In genomic region chr9:89319015-89319905, GRCh38 we compare ENCODE assay signal across 8 cellular contexts. TPM values are rescaled to one million over a fixed set of nuclear protein-coding genes. Genes with fewer than 3 reads are reported as not detected.
DNase-seq lines count a peak whose midpoint lies in the region; ATAC-seq and TF ChIP-seq lines count a peak whose summit lies in the region.

No MANE protein-coding gene starts in this region.

- H2BK15ac ChIP-seq in IMR-90 (ENCODE audit: low read depth, low read length) = no peak overlapping the region

- H2AK5ac ChIP-seq in IMR-90 (ENCODE audit: low read depth, low read length) = no peak overlapping the region

- H3K9me1 ChIP-seq in IMR-90 (ENCODE audit: insufficient read depth, low read length) = peaks cover 8% of the 10 kb centered on the region

- TSS peak; percentile 1 for BruUV-seq in IMR-90 (replicated peaks; lab: Mats Ljungman, UMichigan)

- peaks cover 5% of the 10 kb centered on the region; the same call in 1 of the 2 replicates for H4K20me1 ChIP-seq in IMR-90 (ENCODE audit: insufficient read depth, low read length)

- intact Hi-C loops in IMR-90 (cut with micrococcal nuclease) (loop anchor here (1.0 to 10.0 kb wide), 7 partner anchors 138 to 1604 kb away; no protein-coding TSS in a partner anchor), uterus (cut with DNase I; ENCODE audit: low total_unique reads) (no loop called here)

- H3K27me3 ChIP-seq in BE2C (no peaks in the 10 kb centered on the region), IMR-90 (ENCODE audit: control insufficient read depth, insufficient read depth, low read length) (no peaks in the 10 kb centered on the region), brain microvascular endothelial cell (replicated peaks) (no peaks in the 10 kb centered on the region), uterus (no peaks in the 10 kb centered on the region)

- H4K91ac ChIP-seq in IMR-90 (ENCODE audit: insufficient read depth, low read depth, low read length) = no peak overlapping the region

- H2BK20ac ChIP-seq in IMR-90 (ENCODE audit: low read depth, low read length) = no peak overlapping the region

- TF ChIP-seq CTCF in BE2C (IDR thresholded peaks at IDR 0.05; ENCODE audit: low read depth, low read length) (no peak; the same call in 1 of the 2 replicates), IMR-90 (conservative IDR thresholded peaks at IDR 0.05; ENCODE audit: low read depth, low read length) (no peak), brain microvascular endothelial cell (IDR thresholded peaks at IDR 0.05; ENCODE audit: low read depth, low read length, missing control alignments) (no peak), uterus (IDR thresholded peaks at IDR 0.05) (no peak)

- peak overlapping the region; percentile 33; the same call in 1 of the 2 replicates for H3K56ac ChIP-seq in IMR-90 (ENCODE audit: extremely low read depth, insufficient read depth, low read length)

- peak overlapping the region; percentile 45 for H2BK5ac ChIP-seq in IMR-90 (ENCODE audit: low read depth, low read length, poor library complexity, severe bottlenecking)

- peak overlapping the region; percentile 10 for H3K14ac ChIP-seq in IMR-90 (replicated peaks; ENCODE audit: low read depth, low read length)

- H3K36me3 Mint-ChIP-seq in memory B cell = peaks cover 10% of the 10 kb centered on the region

- dilution Hi-C loops in IMR-90 (cut with HindIII; ENCODE audit: low sequenced_read_pairs, unreplicated experiment) = no loop called here

- peak overlapping the region; percentile 3 for H2AK9ac ChIP-seq in IMR-90 (replicated peaks; ENCODE audit: low read depth, low read length, poor library complexity)

- no peak overlapping the region for H2AFZ ChIP-seq in IMR-90 (replicated peaks; ENCODE audit: low read length, poor library complexity)

- peak overlapping the region; percentile 28 for H3K4ac ChIP-seq in IMR-90 (ENCODE audit: low read depth, low read length)

- H3K4me3 ChIP-seq in BE2C (ENCODE audit: low read depth, low read length) (peak overlapping the region; percentile 81), IMR-90 (ENCODE audit: insufficient read depth, low read depth, low read length) (peak overlapping the region; percentile 79), brain microvascular endothelial cell (ENCODE audit: low read depth, low read length) (peak overlapping the region; percentile 62), uterus (peak overlapping the region; percentile 58 to 83)

- peak overlapping the region; percentile 95 for H3K27ac ChIP-seq in IMR-90 (ENCODE audit: insufficient read depth, low read length)
- H3K27ac ChIP-seq in brain microvascular endothelial cell = peak overlapping the region; percentile 100
- H3K27ac ChIP-seq in uterus = peak overlapping the region; percentile 99 to 100

- H4K5ac ChIP-seq in IMR-90 (ENCODE audit: low read depth, low read length) = peak overlapping the region; percentile 0; the same call in 1 of the 2 replicates

- H3K27ac Mint-ChIP-seq in memory B cell = peak overlapping the region; percentile 99

- H3K27me3 Mint-ChIP-seq in memory B cell = no peaks in the 10 kb centered on the region

- no peaks in the 10 kb centered on the region for H3K9me3 ChIP-seq in BE2C
- H3K9me3 ChIP-seq in IMR-90 (ENCODE audit: control insufficient read depth, insufficient read depth, low read length) = no peaks in the 10 kb centered on the region
- H3K9me3 ChIP-seq in uterus = no peaks in the 10 kb centered on the region

- H3K4me2 ChIP-seq in IMR-90 (ENCODE audit: low read depth, low read length) = peak overlapping the region; percentile 75

- peak overlapping the region in 1 of 2 experiments; percentile 6; a peak in 1 of 4 replicates for H4K8ac ChIP-seq in IMR-90 (ENCODE audit: low read depth in 2 of 2, low read length in 2 of 2)

- peaks cover 21% of the 10 kb centered on the region for H3K4me1 Mint-ChIP-seq in memory B cell

- TF ChIP-seq POLR2A in IMR-90 (IDR thresholded peaks at IDR 0.05; ENCODE audit: low read depth, low read length) (no peak), uterus (IDR thresholded peaks at IDR 0.05) (no peak)

- H3K4me3 Mint-ChIP-seq in memory B cell = peak overlapping the region; percentile 90

- no peak overlapping the region for H2BK120ac ChIP-seq in IMR-90 (ENCODE audit: low read depth, low read length)

- H3K23ac ChIP-seq in IMR-90 (ENCODE audit: low read depth, low read length) = peak overlapping the region; percentile 18

- TF ChIP-seq RAD21 in IMR-90 (IDR thresholded peaks at IDR 0.05; ENCODE audit: low read length) = no peak

- in situ Hi-C loops in IMR-90 (cut with MboI; ENCODE audit: low sequenced_read_pairs) = no loop called here
- in situ Hi-C loops in brain microvascular endothelial cell (cut with HindIII; ENCODE audit: low pct_ligation_motif_present, low sequenced_read_pairs) = no loop called here

- POLR2A ChIA-PET in IMR-90 (lab: Charles Lee; ENCODE audit: unreplicated experiment) = interaction anchor here (0.6 kb wide), 1 partner anchor 229 kb away, joined by 3 read pairs; no protein-coding TSS in a partner anchor

- H3K36me3 ChIP-seq in BE2C = peaks cover 37% of the 10 kb centered on the region
- peaks cover 6% of the 10 kb centered on the region for H3K36me3 ChIP-seq in IMR-90 (ENCODE audit: control insufficient read depth, insufficient read depth, low read length)
- H3K36me3 ChIP-seq in brain microvascular endothelial cell (replicated peaks) = peaks cover 12% of the 10 kb centered on the region
- no peaks in the 10 kb centered on the region for H3K36me3 ChIP-seq in uterus

- H3K9ac ChIP-seq in IMR-90 (ENCODE audit: low read depth, low read length) = peak overlapping the region; percentile 71

- peaks cover 22 to 48% of the 10 kb centered on the region in 2 experiments for H3K79me1 ChIP-seq in IMR-90 (ENCODE audit: low read depth in 1 of 2, low read length in 2 of 2)

- DNase-seq in BE2C = no peak
- no peak for DNase-seq in IMR-90
- DNase-seq in brain microvascular endothelial cell = no peak
- no peak for DNase-seq in memory B cell (ENCODE audit: low spot score in 2 of 2)
- DNase-seq in uterus = no peak

- no peak for ATAC-seq in IMR-90 (ENCODE audit: low read depth)
- no peak for ATAC-seq in memory B cell (ENCODE audit: low read depth)
- no peak for ATAC-seq in GM21717 (IDR thresholded peaks at IDR 0.05; ENCODE audit: unreplicated experiment)
- ATAC-seq in HG03439 (IDR thresholded peaks at IDR 0.05; ENCODE audit: unreplicated experiment) = no peak
- ATAC-seq in HG03342 (IDR thresholded peaks at IDR 0.05; ENCODE audit: unreplicated experiment) = no peak

- WGBS in IMR-90 (ENCODE audit: extremely low coverage in 2 of 2, insufficient read length in 1 of 2), 2 experiments = no CpG with 5 or more reads among the region's 13 CpGs

- no peaks in the 10 kb centered on the region for H3K9me3 Mint-ChIP-seq in memory B cell

- CTCF ChIA-PET in IMR-90 (lab: Yijun Ruan, JAX) = interaction anchor here (0.7 to 1.0 kb wide), 6 partner anchors 8 to 231 kb away, joined by 3 to 5 read pairs (median 4); no protein-coding TSS in a partner anchor

- H3K4me1 ChIP-seq in BE2C (peaks cover 4% of the 10 kb centered on the region; the same call in 1 of the 2 replicates), IMR-90 (ENCODE audit: control insufficient read depth, insufficient read depth, low read length) (peaks cover 5% of the 10 kb centered on the region), uterus (peaks cover 7 to 14% of the 10 kb centered on the region in 2 donors)

- no peak overlapping the region for H3K18ac ChIP-seq in IMR-90 (ENCODE audit: low read depth, low read length)

TF ChIP-seq in IMR-90, 13 proteins besides CTCF, POLR2A, EP300 and RAD21 (continues in another document):
- TF ChIP-seq CEBPB (IDR thresholded peaks at IDR 0.05; ENCODE audit: low read depth, low read length) = peak; percentile 95
- TF ChIP-seq USF2 (IDR thresholded peaks at IDR 0.05; ENCODE audit: low read depth, low read length) = no peak
- no peak for TF ChIP-seq SMC3 (IDR thresholded peaks at IDR 0.05; ENCODE audit: low read depth, low read length)
- TF ChIP-seq FOS (IDR thresholded peaks at IDR 0.05; ENCODE audit: low read depth, low read length) = no peak; the same call in 1 of the 2 replicates
- TF ChIP-seq CHD1 (IDR thresholded peaks at IDR 0.05; ENCODE audit: low read depth, low read length) = no peak; the same call in 1 of the 2 replicates
- no peak for TF ChIP-seq RCOR1 (IDR thresholded peaks at IDR 0.05; ENCODE audit: insufficient replicate concordance, low read length)
- TF ChIP-seq ELK1 (IDR thresholded peaks at IDR 0.05; ENCODE audit: borderline replicate concordance, low read depth, low read length) = no peak
- TF ChIP-seq RFX5 (IDR thresholded peaks at IDR 0.05; ENCODE audit: low read depth, low read length) = no peak
- peak; percentile 72 for TF ChIP-seq MXI1 (IDR thresholded peaks at IDR 0.05; ENCODE audit: borderline replicate concordance, low read depth, low read length)
- TF ChIP-seq MAFK (IDR thresholded peaks at IDR 0.05; ENCODE audit: low read depth, low read length) = no peak

RNA-seq across cellular contexts. Expression of gene SECISBP2, which starts 1.0 kb away (rescaled TPM):
- 45.0 TPM for polyA plus RNA-seq in BE2C (2012; ENCODE audit: insufficient read depth, insufficient read length, low read depth)
- total RNA-seq in IMR-90 (2012; rRNA removed) (18.8 and 19.7 TPM in 2 replicates), uterus (10 to 100 TPM; 41.8 to 76.0 (median 59.8) TPM)
- 14.4 and 16.4 TPM in 2 replicates for polyA plus RNA-seq in IMR-90 (2012; rRNA removed)
- polyA plus RNA-seq in IMR-90 (2012; cell fraction: cytosol; rRNA removed) = 5.2 and 5.9 TPM in 2 replicates
- 28.0 and 65.2 TPM in 2 replicates for polyA plus RNA-seq in IMR-90 (2012; cell fraction: nucleus; rRNA removed; ENCODE audit: low replicate concordance)

RNA-seq across cellular contexts. Expression of gene CKS2, which starts 8.3 kb away (rescaled TPM):
- 83.5 TPM for polyA plus RNA-seq in BE2C (2012; ENCODE audit: insufficient read depth, insufficient read length, low read depth)
- total RNA-seq in IMR-90 (2012; rRNA removed) = 192 and 322 TPM in 2 replicates
- polyA plus RNA-seq in IMR-90 (2012; rRNA removed) = 261 and 325 TPM in 2 replicates
- 28.4 and 79.6 TPM in 2 replicates for polyA plus RNA-seq in IMR-90 (2012; cell fraction: cytosol; rRNA removed)
- polyA plus RNA-seq in IMR-90 (2012; cell fraction: nucleus; rRNA removed; ENCODE audit: low replicate concordance) = 30.5 and 89.8 TPM in 2 replicates
- total RNA-seq in uterus = 10 to 100 TPM in 3 of 4 donors, 1 to 10 TPM in 1; 4.2 to 57.0 (median 19.1) TPM
